In genomic region chr5:147887026-147887627, GRCh38 we compare ENCODE assay signal across 8 cellular contexts. TPM values are rescaled to one million over a fixed set of nuclear protein-coding genes. Genes with fewer than 3 reads are reported as not detected.
DNase-seq lines count a peak whose midpoint lies in the region; ATAC-seq and TF ChIP-seq lines count a peak whose summit lies in the region.

No MANE protein-coding gene starts in this region.

- H3K27ac Mint-ChIP-seq in CD8-positive, alpha-beta T cell: no peak overlapping the region

- H3K9me3 Mint-ChIP-seq in CD8-positive, alpha-beta T cell: no peaks in the 10 kb centered on the region

- H3K36me3 Mint-ChIP-seq in CD8-positive, alpha-beta T cell: no peaks in the 10 kb centered on the region

- H3K27ac ChIP-seq in RWPE1: no peak overlapping the region
- no peak overlapping the region for H3K27ac ChIP-seq in thyroid gland
- no peak overlapping the region for H3K27ac ChIP-seq in CD8-positive, alpha-beta T cell (ENCODE audit: low read depth, low read length)

- intact Hi-C loops in thyroid gland (cut with DNase I): loop anchor here (5.0 kb wide), 1 partner anchor 50 kb away; no protein-coding TSS in a partner anchor
- intact Hi-C loops in CD8-positive, alpha-beta T cell (cut with DNase I, micrococcal nuclease): no loop called here

- no peak overlapping the region for H3K4me3 Mint-ChIP-seq in CD8-positive, alpha-beta T cell

- H3K4me3 ChIP-seq in fibroblast of villous mesenchyme (ENCODE audit: low read depth, low read length): no peak overlapping the region
- no peak overlapping the region for H3K4me3 ChIP-seq in thyroid gland (replicated peaks in 1 of 3)
- H3K4me3 ChIP-seq in CD8-positive, alpha-beta T cell (ENCODE audit: low read depth, low read length): no peak overlapping the region

- POLR2A ChIA-PET in RWPE1 (lab: Yijun Ruan, JAX; ENCODE audit: low non-redundant PET): no interaction called here
- POLR2A ChIA-PET in CD8-positive, alpha-beta T cell (lab: Charles Lee): no interaction called here

- WGBS in thyroid gland, 2 donors: 3 to 7% methylated on average over 3 of the region's 3 CpGs

- no peaks in the 10 kb centered on the region for H3K36me3 ChIP-seq in thyroid gland
- H3K36me3 ChIP-seq in CD8-positive, alpha-beta T cell (ENCODE audit: insufficient read depth, low read length): no peaks in the 10 kb centered on the region

- in situ Hi-C loops in GM13976 (cut with MboI; ENCODE audit: low sequenced_read_pairs, unreplicated experiment): no loop called here

- peak; percentile 16 for DNase-seq in Ammon's horn (ENCODE audit: low spot score)
- DNase-seq in HuH-7 (ENCODE audit: low spot score): peak; percentile 16
- DNase-seq in RWPE1 (ENCODE audit: low spot score): peak; percentile 55
- DNase-seq in fibroblast of villous mesenchyme (ENCODE audit: low read depth): peak; percentile 46
- peak; percentile 4 to 22 for DNase-seq in thyroid gland
- DNase-seq in CD8-positive, alpha-beta T cell: no peak
- no peak for DNase-seq in GM13976 (ENCODE audit: low spot score)

- no peak for TF ChIP-seq POLR2A in thyroid gland (IDR thresholded peaks at IDR 0.05)

- peak; percentile 72 for TF ChIP-seq CTCF in RWPE1 (conservative IDR thresholded peaks at IDR 0.05; ENCODE audit: low read depth)
- TF ChIP-seq CTCF in fibroblast of villous mesenchyme (IDR thresholded peaks at IDR 0.05; ENCODE audit: insufficient read depth, low read depth, low read length): peak; percentile 59
- peak; percentile 19 to 65 (median 52) for TF ChIP-seq CTCF in thyroid gland (IDR thresholded peaks at IDR 0.05)
- no peak for TF ChIP-seq CTCF in CD8-positive, alpha-beta T cell (IDR thresholded peaks at IDR 0.05)
- no peak for TF ChIP-seq CTCF in GM13976 (IDR thresholded peaks at IDR 0.05; ENCODE audit: borderline replicate concordance, control extremely low read depth, extremely low read depth, insufficient read depth, missing control alignments)

- no peak for ATAC-seq in GM21367 (IDR thresholded peaks at IDR 0.05; ENCODE audit: unreplicated experiment)
- no peak for ATAC-seq in CD8-positive, alpha-beta T cell

- no peaks in the 10 kb centered on the region for H3K27me3 ChIP-seq in thyroid gland
- no peaks in the 10 kb centered on the region for H3K27me3 ChIP-seq in CD8-positive, alpha-beta T cell (ENCODE audit: insufficient read depth, low read length)

- CTCF ChIA-PET in RWPE1 (lab: Yijun Ruan, JAX): interaction anchor here (0.5 to 4.9 kb wide), 10 partner anchors 23 to 241 kb away, joined by 3 to 49 read pairs (median 4); no protein-coding TSS in a partner anchor
- CTCF ChIA-PET in CD8-positive, alpha-beta T cell (lab: Charles Lee): no interaction called here

- H3K4me1 ChIP-seq in thyroid gland: no peaks in the 10 kb centered on the region
- no peaks in the 10 kb centered on the region for H3K4me1 ChIP-seq in CD8-positive, alpha-beta T cell (ENCODE audit: insufficient read depth, low read length)

- H3K4me1 Mint-ChIP-seq in CD8-positive, alpha-beta T cell (ENCODE audit: low read depth): no peaks in the 10 kb centered on the region

- no peaks in the 10 kb centered on the region for H3K9me3 ChIP-seq in thyroid gland
- no peaks in the 10 kb centered on the region for H3K9me3 ChIP-seq in CD8-positive, alpha-beta T cell (ENCODE audit: low read length)

- H3K27me3 Mint-ChIP-seq in CD8-positive, alpha-beta T cell (ENCODE audit: low read depth): peaks cover 18% of the 10 kb centered on the region

RNA-seq across cellular contexts. Expression of gene SCGB3A2, which starts 8.6 kb away (rescaled TPM):
- total RNA-seq in fibroblast of villous mesenchyme: not detected in 2 replicates
- not detected for total RNA-seq in thyroid gland
- not detected for total RNA-seq in CD8-positive, alpha-beta T cell

RNA-seq across cellular contexts. Expression of gene C5orf46, which starts 19.2 kb away (rescaled TPM):
- total RNA-seq in fibroblast of villous mesenchyme (0.43 and 4.8 TPM in 2 replicates), thyroid gland (not detected)
- total RNA-seq in CD8-positive, alpha-beta T cell: not detected

RNA-seq across cellular contexts. Expression of gene SPINK1, which starts 55.7 kb away (rescaled TPM):
- 0.32 TPM in 1 of 2 replicates, not detected in the other for total RNA-seq in fibroblast of villous mesenchyme
- total RNA-seq in thyroid gland: not detected
- total RNA-seq in CD8-positive, alpha-beta T cell: not detected

Comparison
In these comparisons a context has a peak if more than half of its experiments do, and no peak if none do; other contexts are left out.
1. DNase-seq: peak in Ammon's horn (single experiment), HuH-7 (single experiment), RWPE1 (single experiment), fibroblast of villous mesenchyme (single experiment) and thyroid gland (2 of 2); none in CD8-positive, alpha-beta T cell (0 of 7) and GM13976 (single experiment).
2. CTCF ChIP-seq: peak in RWPE1 (single experiment), fibroblast of villous mesenchyme (single experiment) and thyroid gland (6 of 6); none in CD8-positive, alpha-beta T cell (single experiment) and GM13976 (single experiment).